In genomic region chr14:69010632-69011031, GRCh38 we compare ENCODE assay signal across 25 cellular contexts. TPM values are rescaled to one million over a fixed set of nuclear protein-coding genes. Genes with fewer than 3 reads are reported as not detected.
DNase-seq lines count a peak whose midpoint lies in the region; ATAC-seq lines count a peak whose summit lies in the region.
"Had no signal": no experiment of that assay in that cellular context is flagged by ENCODE, and none has a peak within 500 bp of the region (broad histone marks: within the 10 kb centered on the region; RNA-seq: fewer than 3 reads in every experiment).

No MANE protein-coding gene starts in this region.

- peaks cover 6% of the 10 kb centered on the region for H3K4me1 Mint-ChIP-seq in activated naive CD4-positive, alpha-beta T cell treated with anti-CD3 and anti-CD28 coated beads, Interleukin-2, amount 10 ng/mL, durations not matched to agents 7 days and 5 days
- H3K4me1 Mint-ChIP-seq in activated naive CD8-positive, alpha-beta T cell treated with anti-CD3 and anti-CD28 coated beads, Interleukin-2, amount 50 U/mL, for 24 hours = peaks cover 10% of the 10 kb centered on the region
- H3K4me1 Mint-ChIP-seq: immature natural killer cell had no signal

- no peak overlapping the region for H3K4me3 Mint-ChIP-seq in activated naive CD4-positive, alpha-beta T cell treated with anti-CD3 and anti-CD28 coated beads, Interleukin-2, amount 10 ng/mL, durations not matched to agents 7 days and 5 days
- H3K4me3 Mint-ChIP-seq in activated naive CD8-positive, alpha-beta T cell treated with anti-CD3 and anti-CD28 coated beads, Interleukin-2, amount 50 U/mL, for 24 hours = no peak overlapping the region
- H3K4me3 Mint-ChIP-seq: activated T-cell treated with anti-CD3 and anti-CD28 coated beads, Interleukin-2, amount 50 U/mL, for 4 hours; immature natural killer cell; neural progenitor cell had no signal

- DNase-seq in activated naive CD4-positive, alpha-beta T cell treated with anti-CD3 and anti-CD28 coated beads, Interleukin-2, amount 50 U/mL, for 72 hours (ENCODE audit: low spot score in 2 of 2) = no peak
- no peak for DNase-seq in activated naive CD4-positive, alpha-beta T cell treated with anti-CD3 and anti-CD28 coated beads, Interleukin-2, amount 10 ng/mL, durations not matched to agents 7 days and 5 days
- DNase-seq in HCEC 1CT (peak; percentile 56), skeletal muscle cell (ENCODE audit: low read depth) (peak; percentile 29)
- DNase-seq in activated naive CD8-positive, alpha-beta T cell treated with anti-CD3 and anti-CD28 coated beads, Interleukin-2, amount 50 U/mL, for 24 hours = no peak
- DNase-seq: activated T-cell treated with anti-CD3 and anti-CD28 coated beads, Interleukin-2, amount 50 U/mL, for 4 hours; brain microvascular endothelial cell; cortex of kidney; DMS79; immature natural killer cell; Kasumi-1; left ventricle myocardium inferior; NCI-H1105; NCI-H2081; RPMI8226; stimulated activated CD4-positive, alpha-beta T cell treated with anti-CD3 and anti-CD28 coated beads, Interleukin-2, amount 100 ng/mL, for 24 hours; stimulated activated naive CD8-positive, alpha-beta T cell treated with anti-CD3 and anti-CD28 coated beads, Interleukin-15, Interleukin-2, amounts not matched to agents 100 U/mL and 50 U/mL, for 24 hours; T1000; tibial artery had no signal

- no peak overlapping the region for H3K4me3 ChIP-seq in skeletal muscle cell (ENCODE audit: low read depth, low read length)
- H3K4me3 ChIP-seq: left ventricle myocardium inferior, neural progenitor cell, prostate gland, tibial artery had no signal

- H3K27ac Mint-ChIP-seq in activated naive CD4-positive, alpha-beta T cell treated with anti-CD3 and anti-CD28 coated beads, Interleukin-2, amount 50 U/mL, for 72 hours = no peak overlapping the region
- no peak overlapping the region for H3K27ac Mint-ChIP-seq in activated naive CD4-positive, alpha-beta T cell treated with anti-CD3 and anti-CD28 coated beads, Interleukin-2, amount 10 ng/mL, durations not matched to agents 7 days and 5 days
- H3K27ac Mint-ChIP-seq in activated naive CD8-positive, alpha-beta T cell treated with anti-CD3 and anti-CD28 coated beads, Interleukin-2, amount 50 U/mL, for 24 hours = no peak overlapping the region
- H3K27ac Mint-ChIP-seq: immature natural killer cell, neural progenitor cell had no signal

- no peaks in the 10 kb centered on the region for H3K36me3 Mint-ChIP-seq in activated naive CD4-positive, alpha-beta T cell treated with anti-CD3 and anti-CD28 coated beads, Interleukin-2, amount 50 U/mL, for 72 hours
- H3K36me3 Mint-ChIP-seq in activated naive CD4-positive, alpha-beta T cell treated with anti-CD3 and anti-CD28 coated beads, Interleukin-2, amount 10 ng/mL, durations not matched to agents 7 days and 5 days = no peaks in the 10 kb centered on the region
- no peaks in the 10 kb centered on the region for H3K36me3 Mint-ChIP-seq in activated naive CD8-positive, alpha-beta T cell treated with anti-CD3 and anti-CD28 coated beads, Interleukin-2, amount 50 U/mL, for 24 hours (ENCODE audit: low read depth)
- H3K36me3 Mint-ChIP-seq: immature natural killer cell, neural progenitor cell had no signal

- CTCF ChIA-PET in activated naive CD4-positive, alpha-beta T cell treated with anti-CD3 and anti-CD28 coated beads, Interleukin-2, amount 10 ng/mL, durations not matched to agents 7 days and 5 days (lab: Charles Lee) = no interaction called here

- peak; percentile 52 to 59 for ATAC-seq in activated naive CD4-positive, alpha-beta T cell treated with anti-CD3 and anti-CD28 coated beads, Interleukin-2, amount 50 U/mL, for 72 hours
- peak; percentile 45 for ATAC-seq in activated naive CD8-positive, alpha-beta T cell treated with anti-CD3 and anti-CD28 coated beads, Interleukin-2, amount 50 U/mL, for 24 hours
- ATAC-seq in GM21576 (IDR thresholded peaks at IDR 0.05; ENCODE audit: unreplicated experiment) (no peak), GM21526 (IDR thresholded peaks at IDR 0.05; ENCODE audit: low FRiP score, unreplicated experiment) (no peak)
- ATAC-seq: activated CD4-positive, CD25-positive, alpha-beta regulatory T cell treated with anti-CD3 and anti-CD28 coated beads, Interleukin-2, amount 50 U/mL, for 24 hours; SK-N-SH treated with all-trans-retinoic acid at 6 μM for 48 hours; stimulated activated naive CD8-positive, alpha-beta T cell treated with anti-CD3 and anti-CD28 coated beads, Interleukin-15, Interleukin-2, amounts not matched to agents 100 U/mL and 50 U/mL, for 24 hours had no signal

- peaks cover 10% of the 10 kb centered on the region for H3K27me3 Mint-ChIP-seq in activated naive CD4-positive, alpha-beta T cell treated with anti-CD3 and anti-CD28 coated beads, Interleukin-2, amount 10 ng/mL, durations not matched to agents 7 days and 5 days
- no peaks in the 10 kb centered on the region for H3K27me3 Mint-ChIP-seq in activated naive CD8-positive, alpha-beta T cell treated with anti-CD3 and anti-CD28 coated beads, Interleukin-2, amount 50 U/mL, for 24 hours

- H3K9me3 Mint-ChIP-seq in activated naive CD4-positive, alpha-beta T cell treated with anti-CD3 and anti-CD28 coated beads, Interleukin-2, amount 50 U/mL, for 72 hours = no peaks in the 10 kb centered on the region
- no peaks in the 10 kb centered on the region for H3K9me3 Mint-ChIP-seq in activated naive CD4-positive, alpha-beta T cell treated with anti-CD3 and anti-CD28 coated beads, Interleukin-2, amount 10 ng/mL, durations not matched to agents 7 days and 5 days
- H3K9me3 Mint-ChIP-seq in activated naive CD8-positive, alpha-beta T cell treated with anti-CD3 and anti-CD28 coated beads, Interleukin-2, amount 50 U/mL, for 24 hours = no peaks in the 10 kb centered on the region
- H3K9me3 Mint-ChIP-seq: activated T-cell treated with anti-CD3 and anti-CD28 coated beads, Interleukin-2, amount 50 U/mL, for 4 hours; immature natural killer cell; neural progenitor cell had no signal

RNA-seq across cellular contexts. Expression of gene ACTN1, which starts 31.5 kb away (rescaled TPM):
- 100 to 1,000 TPM; 106 to 120 TPM for total RNA-seq in activated naive CD4-positive, alpha-beta T cell treated with anti-CD3 and anti-CD28 coated beads, Interleukin-2, amount 50 U/mL, for 72 hours

Comparison
In these comparisons a context has a peak if more than half of its experiments do, and no peak if none do; other contexts are left out.
1. ATAC-seq: peak in activated naive CD4-positive, alpha-beta T cell treated with anti-CD3 and anti-CD28 coated beads, Interleukin-2, amount 50 U/mL, for 72 hours (2 of 2) and activated naive CD8-positive, alpha-beta T cell treated with anti-CD3 and anti-CD28 coated beads, Interleukin-2, amount 50 U/mL, for 24 hours (single experiment); none in GM21576 (single experiment) and GM21526 (single experiment).
2. DNase-seq: peak in HCEC 1CT (single experiment) and skeletal muscle cell (single experiment); none in activated naive CD4-positive, alpha-beta T cell treated with anti-CD3 and anti-CD28 coated beads, Interleukin-2, amount 50 U/mL, for 72 hours (0 of 2), activated naive CD4-positive, alpha-beta T cell treated with anti-CD3 and anti-CD28 coated beads, Interleukin-2, amount 10 ng/mL, durations not matched to agents 7 days and 5 days (single experiment) and activated naive CD8-positive, alpha-beta T cell treated with anti-CD3 and anti-CD28 coated beads, Interleukin-2, amount 50 U/mL, for 24 hours (single experiment).